ENCODE assay signal across 11 cellular contexts in the genomic region with DNA sequence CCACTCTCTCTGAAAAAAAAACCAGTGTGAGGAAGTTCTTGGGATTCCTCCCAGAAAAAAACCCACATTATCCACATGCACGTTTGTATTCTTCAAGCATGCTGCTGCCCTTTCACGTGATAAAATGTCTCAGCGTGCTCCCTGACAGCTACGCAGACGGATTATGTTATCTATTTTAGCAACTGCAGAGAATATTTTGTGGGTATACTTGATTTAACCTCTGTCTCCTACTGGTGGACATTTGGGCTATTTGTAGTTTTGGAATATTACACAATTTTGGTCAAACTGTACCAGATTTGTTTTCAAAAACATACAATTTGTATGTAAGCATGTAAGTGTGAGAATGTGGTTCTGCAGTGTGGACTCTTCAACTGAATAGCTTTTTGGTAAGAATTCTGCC. TPM values are rescaled to one million over a fixed set of nuclear protein-coding genes. Genes with fewer than 3 reads are reported as not detected.
A peak's percentile ranks its signal among the peaks of the same experiment; 100 is the strongest.
DNase-seq lines count a peak whose midpoint lies in the region; ATAC-seq and TF ChIP-seq lines count a peak whose summit lies in the region.
"Had no signal": no experiment of that assay in that cellular context is flagged by ENCODE, and none has a peak within 500 bp of the region (broad histone marks: within the 10 kb centered on the region; RNA-seq: fewer than 3 reads in every experiment).

No MANE protein-coding gene starts in this region.

- no CpG with 5 or more reads among the region's 5 CpGs for WGBS in H9 (ENCODE audit: extremely low coverage, insufficient read length, low lambda C conversion rate)

- H3K56ac ChIP-seq in H9 (ENCODE audit: insufficient read length, low read depth, low read length) = no peak overlapping the region

- no peak overlapping the region for H2AK5ac ChIP-seq in H9 (ENCODE audit: insufficient read length, low read length)

- no peak overlapping the region for H4K5ac ChIP-seq in H9 (ENCODE audit: insufficient read length, low read depth, low read length)

- no peak overlapping the region for H3T11ph ChIP-seq in H9 (ENCODE audit: low read length)

- no peak overlapping the region for H2BK12ac ChIP-seq in H9 (ENCODE audit: insufficient read length, low read depth, low read length)

- H2BK20ac ChIP-seq in H9 (ENCODE audit: low read depth, low read length, poor library complexity, severe bottlenecking) = no peak overlapping the region

- H3K9ac ChIP-seq in H9 (ENCODE audit: extremely low read depth, insufficient read length, low read length) = no peak overlapping the region

- H3K27ac Mint-ChIP-seq in H9 = peak overlapping the region; percentile 94 to 99 (median 98); a peak in 6 of 7 replicates

- H3K14ac ChIP-seq in H9 (ENCODE audit: insufficient read depth, low read length) = no peak overlapping the region

- H3K27me3 ChIP-seq in H9 (ENCODE audit: insufficient read depth, low read length) (no peaks in the 10 kb centered on the region), SJCRH30 (no peaks in the 10 kb centered on the region)
- H3K27me3 ChIP-seq: ovary had no signal

- H3K27me3 Mint-ChIP-seq in H9 (ENCODE audit: low read depth) = no peaks in the 10 kb centered on the region

- intact Hi-C loops in sciatic nerve (cut with DNase I) = no loop called here

- H3K4me3 ChIP-seq in fibroblast of pulmonary artery (replicated peaks; ENCODE audit: low read depth, low read length) (no peak overlapping the region), SJCRH30 (no peak overlapping the region)
- H3K4me3 ChIP-seq: ovary had no signal

- H2BK5ac ChIP-seq in H9 (ENCODE audit: insufficient read length, low read length) = no peak overlapping the region

- TF ChIP-seq CTCF in H9 (conservative IDR thresholded peaks at IDR 0.05) (no peak), VCaP (conservative IDR thresholded peaks at IDR 0.05) (no peak), fibroblast of pulmonary artery (IDR thresholded peaks at IDR 0.05; ENCODE audit: low read length, missing control alignments) (no peak)

- H3K79me2 ChIP-seq in H9 (ENCODE audit: insufficient read depth, low read length) = peaks cover 91% of the 10 kb centered on the region

- no peak overlapping the region for H3K4ac ChIP-seq in H9 (ENCODE audit: low read depth, low read length)

- H3K4me1 Mint-ChIP-seq in H9 = peaks cover 83 to 97% of the 10 kb centered on the region in 2 experiments

- H3K4me3 Mint-ChIP-seq in H9 = peak overlapping the region; percentile 41 to 71

- H3K36me3 Mint-ChIP-seq in H9 (ENCODE audit: insufficient read depth in 1 of 3, low read depth in 3 of 3) = peaks cover 0 to 17% (median 7%) of the 10 kb centered on the region in 3 experiments; a peak in 5 of 7 replicates

- no peak for DNase-seq in H9
- peak; percentile 61 for DNase-seq in fibroblast of pulmonary artery (ENCODE audit: low read depth)
- no peak for DNase-seq in sciatic nerve (ENCODE audit: low spot score)
- DNase-seq in cerebellar cortex (ENCODE audit: low spot score) = no peak
- no peak for DNase-seq in stimulated activated CD8-positive, alpha-beta memory T cell treated with anti-CD3 and anti-CD28 coated beads, Interleukin-4, amount 100 ng/mL, for 48 hours
- DNase-seq in SJCRH30 = no peak
- DNase-seq: NCI-H2171, ovary had no signal

- no peak overlapping the region for H2BK120ac ChIP-seq in H9 (ENCODE audit: low read depth, low read length, poor library complexity, severe bottlenecking)

- no peak overlapping the region for H4K8ac ChIP-seq in H9 (replicated peaks; ENCODE audit: insufficient read length, low read depth, low read length)

- H3K23me2 ChIP-seq in H9 (ENCODE audit: insufficient read length, low read depth, low read length, poor library complexity, severe bottlenecking) = peaks cover 5% of the 10 kb centered on the region

- no peak overlapping the region for H4K91ac ChIP-seq in H9 (ENCODE audit: insufficient read length, low read depth, low read length)

- H3K4me1 ChIP-seq in H9 (ENCODE audit: insufficient read depth, low read length) (peaks cover 40% of the 10 kb centered on the region), SJCRH30 (peaks cover 52% of the 10 kb centered on the region)

- H3K9me3 ChIP-seq in H9 (ENCODE audit: control insufficient read depth, low read depth, low read length) = no peaks in the 10 kb centered on the region
- H3K9me3 ChIP-seq in SJCRH30 (replicated peaks) = no peaks in the 10 kb centered on the region
- H3K9me3 ChIP-seq: ovary had no signal

- peak; percentile 25 for ATAC-seq in sciatic nerve
- no peak for ATAC-seq in GM18520 (IDR thresholded peaks at IDR 0.05; ENCODE audit: unreplicated experiment)

- H2AFZ ChIP-seq in H9 (ENCODE audit: low read length) = no peak overlapping the region

- no peak overlapping the region for H3K18ac ChIP-seq in H9 (ENCODE audit: insufficient read length, low read depth, low read length)

- H3K9me3 Mint-ChIP-seq in H9 = no peaks in the 10 kb centered on the region

- no peaks in the 10 kb centered on the region for H4K20me1 ChIP-seq in H9 (ENCODE audit: control insufficient read depth, insufficient read depth, insufficient read length)

- H3K27ac ChIP-seq in H9 (ENCODE audit: insufficient read length, low read depth, low read length) (no peak overlapping the region), VCaP (peak overlapping the region; percentile 26), SJCRH30 (no peak overlapping the region)
- H3K27ac ChIP-seq: HL-60 had no signal

- H3K36me3 ChIP-seq in SJCRH30 = peaks cover 14% of the 10 kb centered on the region
- H3K36me3 ChIP-seq: ovary had no signal

- H3K4me2 ChIP-seq in H9 (ENCODE audit: insufficient read depth, insufficient read length, low read length) = no peak overlapping the region

- no peak overlapping the region for H2BK15ac ChIP-seq in H9 (ENCODE audit: low read depth, low read length)

- H3K23ac ChIP-seq in H9 (ENCODE audit: insufficient read length, low read depth, low read length) = no peak overlapping the region

- no peaks in the 10 kb centered on the region for H3K79me1 ChIP-seq in H9 (ENCODE audit: insufficient read depth, low read depth, low read length, poor library complexity, severe bottlenecking)

RNA-seq across cellular contexts. Expression of gene PRRC2B, which starts 10.7 kb away (rescaled TPM):
- total RNA-seq in H9 (2021) (243 and 251 TPM in 2 replicates), sciatic nerve (252 TPM)
- total RNA-seq in SJCRH30 (2014; rRNA removed; shearing (Covaris generic)) = 173 and 185 TPM in 2 replicates
